1 cellular context compared by ENCODE assay signal in the genomic region with DNA sequence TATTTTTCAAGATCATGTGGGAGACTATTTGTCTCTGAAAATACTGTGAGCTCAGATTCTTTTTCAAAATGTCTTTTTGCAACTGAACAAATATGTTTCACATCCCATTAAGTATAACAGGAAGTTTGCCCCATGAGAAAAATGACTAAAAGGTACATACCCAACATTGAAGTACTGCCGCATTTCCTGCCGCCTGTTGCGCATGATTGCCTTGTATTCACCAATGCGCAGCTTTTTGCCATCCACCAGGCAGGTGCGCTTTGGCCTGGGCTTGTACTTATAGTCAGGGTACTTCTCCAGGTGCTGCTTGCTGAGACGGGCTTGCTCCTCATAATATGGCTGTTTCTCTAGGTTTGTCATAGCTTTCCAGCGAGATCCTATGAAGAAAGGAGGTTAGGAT.
A peak's percentile ranks its signal among the peaks of the same experiment; 100 is the strongest.
TF ChIP-seq lines count a peak whose summit lies in the region.

No MANE protein-coding gene starts in this region.

TF ChIP-seq in GM12878, 131 proteins besides CTCF, POLR2A, EP300 and RAD21 (continued from another document):
- TF ChIP-seq, protein P1, sequence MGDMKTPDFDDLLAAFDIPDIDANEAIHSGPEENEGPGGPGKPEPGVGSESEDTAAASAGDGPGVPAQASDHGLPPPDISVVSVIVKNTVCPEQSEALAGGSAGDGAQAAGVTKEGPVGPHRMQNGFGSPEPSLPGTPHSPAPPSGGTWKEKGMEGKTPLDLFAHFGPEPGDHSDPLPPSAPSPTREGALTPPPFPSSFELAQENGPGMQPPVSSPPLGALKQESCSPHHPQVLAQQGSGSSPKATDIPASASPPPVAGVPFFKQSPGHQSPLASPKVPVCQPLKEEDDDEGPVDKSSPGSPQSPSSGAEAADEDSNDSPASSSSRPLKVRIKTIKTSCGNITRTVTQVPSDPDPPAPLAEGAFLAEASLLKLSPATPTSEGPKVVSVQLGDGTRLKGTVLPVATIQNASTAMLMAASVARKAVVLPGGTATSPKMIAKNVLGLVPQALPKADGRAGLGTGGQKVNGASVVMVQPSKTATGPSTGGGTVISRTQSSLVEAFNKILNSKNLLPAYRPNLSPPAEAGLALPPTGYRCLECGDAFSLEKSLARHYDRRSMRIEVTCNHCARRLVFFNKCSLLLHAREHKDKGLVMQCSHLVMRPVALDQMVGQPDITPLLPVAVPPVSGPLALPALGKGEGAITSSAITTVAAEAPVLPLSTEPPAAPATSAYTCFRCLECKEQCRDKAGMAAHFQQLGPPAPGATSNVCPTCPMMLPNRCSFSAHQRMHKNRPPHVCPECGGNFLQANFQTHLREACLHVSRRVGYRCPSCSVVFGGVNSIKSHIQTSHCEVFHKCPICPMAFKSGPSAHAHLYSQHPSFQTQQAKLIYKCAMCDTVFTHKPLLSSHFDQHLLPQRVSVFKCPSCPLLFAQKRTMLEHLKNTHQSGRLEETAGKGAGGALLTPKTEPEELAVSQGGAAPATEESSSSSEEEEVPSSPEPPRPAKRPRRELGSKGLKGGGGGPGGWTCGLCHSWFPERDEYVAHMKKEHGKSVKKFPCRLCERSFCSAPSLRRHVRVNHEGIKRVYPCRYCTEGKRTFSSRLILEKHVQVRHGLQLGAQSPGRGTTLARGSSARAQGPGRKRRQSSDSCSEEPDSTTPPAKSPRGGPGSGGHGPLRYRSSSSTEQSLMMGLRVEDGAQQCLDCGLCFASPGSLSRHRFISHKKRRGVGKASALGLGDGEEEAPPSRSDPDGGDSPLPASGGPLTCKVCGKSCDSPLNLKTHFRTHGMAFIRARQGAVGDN (IDR thresholded peaks at IDR 0.05), result 0 out of 2 replicates have a peak, but pooled peaks have one; percentile 17
- TF ChIP-seq EED (IDR thresholded peaks at IDR 0.05; ENCODE audit: low read depth), result peak; percentile 18; the same call in 1 of the 2 replicates
- peak; percentile 28 to 49; a peak in 1 of 4 replicates for TF ChIP-seq IKZF2 (IDR thresholded peaks at IDR 0.05)
